ENCODE assay signal across 11 cellular contexts in genomic region chr7:108413782-108414492, GRCh38. TPM values are rescaled to one million over a fixed set of nuclear protein-coding genes. Genes with fewer than 3 reads are reported as not detected.
DNase-seq lines count a peak whose midpoint lies in the region; ATAC-seq and TF ChIP-seq lines count a peak whose summit lies in the region.
"Had no signal": no experiment of that assay in that cellular context is flagged by ENCODE, and none has a peak within 500 bp of the region (broad histone marks: within the 10 kb centered on the region; RNA-seq: fewer than 3 reads in every experiment).

No MANE protein-coding gene starts in this region.

- no peaks in the 10 kb centered on the region for H3K79me2 ChIP-seq in fibroblast of lung (ENCODE audit: control insufficient read depth, insufficient read depth, low read length)

- no peak overlapping the region for H3K4me2 ChIP-seq in fibroblast of lung (ENCODE audit: extremely low read depth, insufficient read depth, low read length)
- H3K4me2 ChIP-seq in skeletal muscle satellite cell (ENCODE audit: low read length) = peak overlapping the region; percentile 0

- H3K4me1 ChIP-seq in RWPE2 (ENCODE audit: insufficient read depth, poor library complexity, severe bottlenecking) (no peaks in the 10 kb centered on the region), fibroblast of lung (ENCODE audit: control insufficient read depth, extremely low read depth, insufficient read depth, low read length) (no peaks in the 10 kb centered on the region), skeletal muscle satellite cell (ENCODE audit: control insufficient read depth, insufficient read depth, low read length) (peaks cover 30% of the 10 kb centered on the region)

- H3K27ac ChIP-seq in RWPE2 (ENCODE audit: poor library complexity, severe bottlenecking) = no peak overlapping the region
- no peak overlapping the region for H3K27ac ChIP-seq in fibroblast of lung (ENCODE audit: insufficient read depth, low read length)

- H3K9ac ChIP-seq in fibroblast of lung (ENCODE audit: insufficient read depth, low read length) (no peak overlapping the region), skeletal muscle satellite cell (ENCODE audit: low read depth, low read length) (peak overlapping the region; percentile 0)

- peak overlapping the region; percentile 1 for H2AFZ ChIP-seq in fibroblast of lung (ENCODE audit: low read length)

- DNase-seq in DMS53 (lab: John Stamatoyannopoulos, UW) = peak; percentile 48
- DNase-seq in DMS53 treated with DMSO at 0.1 percent for 48 hours (lab: John Stamatoyannopoulos, UW; ENCODE audit: unreplicated experiment) = no peak
- no peak for DNase-seq in RWPE2 (ENCODE audit: low spot score)
- DNase-seq in fibroblast of lung (ENCODE audit: low read depth in 2 of 2) = peak; percentile 47 to 68
- no peak for DNase-seq in Ammon's horn (ENCODE audit: low spot score)
- DNase-seq in activated gamma-delta T cell treated with Interleukin-2 at 50 U/mL for 16 hours = no peak
- no peak for DNase-seq in NCI-H510A treated with DMSO at 0.1 percent for 48 hours (lab: John Stamatoyannopoulos, UW)
- DNase-seq: 8988T; activated CD4-positive, alpha-beta T cell treated with anti-CD3 and anti-CD28 coated beads, Interleukin-2, amount 10 ng/mL, durations not matched to agents 7 days and 5 days; NCI-H1092 had no signal

- TF ChIP-seq CTCF in RWPE2 (IDR thresholded peaks at IDR 0.05; ENCODE audit: poor library complexity, severe bottlenecking) = no peak
- TF ChIP-seq CTCF in fibroblast of lung (conservative IDR thresholded peaks at IDR 0.05 in 1 of 2, IDR thresholded peaks at IDR 0.05 in 1 of 2; ENCODE audit: low read depth in 1 of 2, low read length in 2 of 2) = no peak

- H3K4me3 ChIP-seq in RWPE2 (ENCODE audit: severe bottlenecking) = no peak overlapping the region
- no peak overlapping the region for H3K4me3 ChIP-seq in fibroblast of lung (replicated peaks in 1 of 4; ENCODE audit: control extremely low read depth in 1 of 4, insufficient read depth in 1 of 4, low read depth in 3 of 4, low read length in 4 of 4)
- no peak overlapping the region for H3K4me3 ChIP-seq in skeletal muscle satellite cell (ENCODE audit: low read length)

- H3K9me3 ChIP-seq in RWPE2 (ENCODE audit: severe bottlenecking) (no peaks in the 10 kb centered on the region), fibroblast of lung (ENCODE audit: control insufficient read depth, insufficient read depth, low read depth, low read length) (no peaks in the 10 kb centered on the region), skeletal muscle satellite cell (replicated peaks; ENCODE audit: low read length) (no peaks in the 10 kb centered on the region)

- H3K27me3 ChIP-seq in RWPE2 (ENCODE audit: insufficient read depth, poor library complexity, severe bottlenecking) (no peaks in the 10 kb centered on the region), fibroblast of lung (ENCODE audit: control insufficient read depth, insufficient read depth, low read length) (no peaks in the 10 kb centered on the region), skeletal muscle satellite cell (ENCODE audit: control insufficient read depth, insufficient read depth, low read length) (no peaks in the 10 kb centered on the region)

- no peaks in the 10 kb centered on the region for H4K20me1 ChIP-seq in fibroblast of lung (ENCODE audit: control insufficient read depth, extremely low read depth, insufficient read depth, low read length)

- no peaks in the 10 kb centered on the region for H3K36me3 ChIP-seq in RWPE2 (ENCODE audit: low read depth)
- no peaks in the 10 kb centered on the region for H3K36me3 ChIP-seq in fibroblast of lung (ENCODE audit: control insufficient read depth, insufficient read depth, low read length)
- no peaks in the 10 kb centered on the region for H3K36me3 ChIP-seq in skeletal muscle satellite cell (ENCODE audit: insufficient read depth, low read length)

- peak; percentile 42; the same call in 1 of the 3 replicates for ATAC-seq in RWPE2 (ENCODE audit: low read depth)

RNA-seq across cellular contexts. Expression of gene NRCAM, which starts 42.3 kb away (rescaled TPM):
- total RNA-seq in fibroblast of lung = 2.1 and 3.1 TPM in 2 replicates
- polyA plus RNA-seq in fibroblast of lung = 1.2 and 2.2 TPM in 2 replicates
- 0.85 and 1.2 TPM in 2 replicates for polyA plus RNA-seq in fibroblast of lung (2012)
- 1.1 and 3.1 TPM in 2 replicates for polyA minus RNA-seq in fibroblast of lung (ENCODE audit: low replicate concordance)
- 7.1 and 15.1 TPM in 2 replicates for total RNA-seq in skeletal muscle satellite cell (2012; rRNA removed)

Comparison
In these comparisons a context has a peak if more than half of its experiments do, and no peak if none do; other contexts are left out.
1. DNase-seq: peak in DMS53 (single experiment) and fibroblast of lung (2 of 2); none in DMS53 treated with DMSO at 0.1 percent for 48 hours (single experiment), RWPE2 (single experiment), Ammon's horn (single experiment), activated gamma-delta T cell treated with Interleukin-2 at 50 U/mL for 16 hours (single experiment) and NCI-H510A treated with DMSO at 0.1 percent for 48 hours (single experiment).